2 cellular contexts compared by ENCODE assay signal in the genomic region with DNA sequence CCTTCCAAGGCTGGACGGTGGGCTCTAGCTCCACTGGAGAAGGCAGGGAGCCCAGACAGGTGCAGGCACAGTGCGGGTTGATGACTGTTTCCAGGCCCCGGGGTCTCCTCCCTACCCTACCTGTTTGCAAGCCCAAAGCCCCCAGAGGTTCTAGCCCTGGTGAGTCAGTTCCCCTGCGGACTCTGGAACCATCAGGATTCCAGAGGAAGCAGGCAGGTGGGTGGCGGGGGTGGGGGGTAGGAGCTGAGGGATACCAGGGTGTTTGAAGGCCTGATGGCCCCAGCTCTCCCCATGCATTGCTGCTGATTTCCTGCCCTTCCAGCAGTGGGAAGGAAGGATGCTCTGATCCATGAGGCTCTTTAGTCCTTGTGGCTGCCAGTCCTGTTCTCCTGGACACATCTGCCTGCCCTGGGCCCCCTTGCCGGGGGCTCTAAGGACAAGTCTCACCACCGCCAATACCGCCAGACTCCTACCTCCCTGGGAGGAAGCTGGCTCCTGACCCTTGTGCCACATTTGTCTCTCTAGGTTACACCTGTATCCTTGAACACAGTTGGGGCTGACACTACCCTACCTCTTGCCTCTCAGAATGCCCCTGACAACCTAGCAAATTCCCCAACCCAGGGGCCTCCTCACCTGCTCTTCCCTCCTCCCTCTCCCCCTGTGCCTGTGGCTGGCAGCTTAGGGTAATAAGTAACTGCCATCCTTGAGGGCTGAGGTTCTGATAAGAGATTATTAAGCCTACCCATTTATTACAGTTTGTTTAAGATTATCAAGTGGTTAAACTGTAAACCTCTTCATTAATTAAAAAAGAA.
A peak's percentile ranks its signal among the peaks of the same experiment; 100 is the strongest.
TF ChIP-seq lines count a peak whose summit lies in the region.

No MANE protein-coding gene starts in this region.

TF ChIP-seq in liver, 16 proteins besides CTCF, POLR2A, EP300 and RAD21:
- TF ChIP-seq NR2F2 (IDR thresholded peaks at IDR 0.05), result no peak
- TF ChIP-seq RXRA (IDR thresholded peaks at IDR 0.05), result no peak
- no peak for TF ChIP-seq SP1 (IDR thresholded peaks at IDR 0.05)
- TF ChIP-seq, protein P1, sequence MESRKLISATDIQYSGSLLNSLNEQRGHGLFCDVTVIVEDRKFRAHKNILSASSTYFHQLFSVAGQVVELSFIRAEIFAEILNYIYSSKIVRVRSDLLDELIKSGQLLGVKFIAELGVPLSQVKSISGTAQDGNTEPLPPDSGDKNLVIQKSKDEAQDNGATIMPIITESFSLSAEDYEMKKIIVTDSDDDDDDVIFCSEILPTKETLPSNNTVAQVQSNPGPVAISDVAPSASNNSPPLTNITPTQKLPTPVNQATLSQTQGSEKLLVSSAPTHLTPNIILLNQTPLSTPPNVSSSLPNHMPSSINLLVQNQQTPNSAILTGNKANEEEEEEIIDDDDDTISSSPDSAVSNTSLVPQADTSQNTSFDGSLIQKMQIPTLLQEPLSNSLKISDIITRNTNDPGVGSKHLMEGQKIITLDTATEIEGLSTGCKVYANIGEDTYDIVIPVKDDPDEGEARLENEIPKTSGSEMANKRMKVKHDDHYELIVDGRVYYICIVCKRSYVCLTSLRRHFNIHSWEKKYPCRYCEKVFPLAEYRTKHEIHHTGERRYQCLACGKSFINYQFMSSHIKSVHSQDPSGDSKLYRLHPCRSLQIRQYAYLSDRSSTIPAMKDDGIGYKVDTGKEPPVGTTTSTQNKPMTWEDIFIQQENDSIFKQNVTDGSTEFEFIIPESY (IDR thresholded peaks at IDR 0.05), result no peak
- no peak for TF ChIP-seq YY1 (IDR thresholded peaks at IDR 0.05)
- TF ChIP-seq JUND (IDR thresholded peaks at IDR 0.05), result no peak
- TF ChIP-seq, protein P2, sequence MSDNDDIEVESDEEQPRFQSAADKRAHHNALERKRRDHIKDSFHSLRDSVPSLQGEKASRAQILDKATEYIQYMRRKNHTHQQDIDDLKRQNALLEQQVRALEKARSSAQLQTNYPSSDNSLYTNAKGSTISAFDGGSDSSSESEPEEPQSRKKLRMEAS (IDR thresholded peaks at IDR 0.05), result no peak
- TF ChIP-seq GABPA (IDR thresholded peaks at IDR 0.05 in 1 of 2, conservative IDR thresholded peaks at IDR 0.05 in 1 of 2), result no peak
- TF ChIP-seq FOXA2 (IDR thresholded peaks at IDR 0.05), result no peak
- no peak for TF ChIP-seq HNF4A (conservative IDR thresholded peaks at IDR 0.05)
- TF ChIP-seq, protein P3, sequence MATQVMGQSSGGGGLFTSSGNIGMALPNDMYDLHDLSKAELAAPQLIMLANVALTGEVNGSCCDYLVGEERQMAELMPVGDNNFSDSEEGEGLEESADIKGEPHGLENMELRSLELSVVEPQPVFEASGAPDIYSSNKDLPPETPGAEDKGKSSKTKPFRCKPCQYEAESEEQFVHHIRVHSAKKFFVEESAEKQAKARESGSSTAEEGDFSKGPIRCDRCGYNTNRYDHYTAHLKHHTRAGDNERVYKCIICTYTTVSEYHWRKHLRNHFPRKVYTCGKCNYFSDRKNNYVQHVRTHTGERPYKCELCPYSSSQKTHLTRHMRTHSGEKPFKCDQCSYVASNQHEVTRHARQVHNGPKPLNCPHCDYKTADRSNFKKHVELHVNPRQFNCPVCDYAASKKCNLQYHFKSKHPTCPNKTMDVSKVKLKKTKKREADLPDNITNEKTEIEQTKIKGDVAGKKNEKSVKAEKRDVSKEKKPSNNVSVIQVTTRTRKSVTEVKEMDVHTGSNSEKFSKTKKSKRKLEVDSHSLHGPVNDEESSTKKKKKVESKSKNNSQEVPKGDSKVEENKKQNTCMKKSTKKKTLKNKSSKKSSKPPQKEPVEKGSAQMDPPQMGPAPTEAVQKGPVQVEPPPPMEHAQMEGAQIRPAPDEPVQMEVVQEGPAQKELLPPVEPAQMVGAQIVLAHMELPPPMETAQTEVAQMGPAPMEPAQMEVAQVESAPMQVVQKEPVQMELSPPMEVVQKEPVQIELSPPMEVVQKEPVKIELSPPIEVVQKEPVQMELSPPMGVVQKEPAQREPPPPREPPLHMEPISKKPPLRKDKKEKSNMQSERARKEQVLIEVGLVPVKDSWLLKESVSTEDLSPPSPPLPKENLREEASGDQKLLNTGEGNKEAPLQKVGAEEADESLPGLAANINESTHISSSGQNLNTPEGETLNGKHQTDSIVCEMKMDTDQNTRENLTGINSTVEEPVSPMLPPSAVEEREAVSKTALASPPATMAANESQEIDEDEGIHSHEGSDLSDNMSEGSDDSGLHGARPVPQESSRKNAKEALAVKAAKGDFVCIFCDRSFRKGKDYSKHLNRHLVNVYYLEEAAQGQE (IDR thresholded peaks at IDR 0.05), result no peak
- no peak for TF ChIP-seq TAF1 (conservative IDR thresholded peaks at IDR 0.05)
- TF ChIP-seq, protein P4, sequence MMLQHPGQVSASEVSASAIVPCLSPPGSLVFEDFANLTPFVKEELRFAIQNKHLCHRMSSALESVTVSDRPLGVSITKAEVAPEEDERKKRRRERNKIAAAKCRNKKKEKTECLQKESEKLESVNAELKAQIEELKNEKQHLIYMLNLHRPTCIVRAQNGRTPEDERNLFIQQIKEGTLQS (IDR thresholded peaks at IDR 0.05), result no peak
- TF ChIP-seq HNF4G (IDR thresholded peaks at IDR 0.05), result no peak
- TF ChIP-seq EGR1 (IDR thresholded peaks at IDR 0.05; ENCODE audit: low read depth in 2 of 2), result no peak
- no peak for TF ChIP-seq FOXA1 (IDR thresholded peaks at IDR 0.05)

TF ChIP-seq in K562, 482 proteins besides CTCF, POLR2A, EP300 and RAD21:
- TF ChIP-seq, protein P5, sequence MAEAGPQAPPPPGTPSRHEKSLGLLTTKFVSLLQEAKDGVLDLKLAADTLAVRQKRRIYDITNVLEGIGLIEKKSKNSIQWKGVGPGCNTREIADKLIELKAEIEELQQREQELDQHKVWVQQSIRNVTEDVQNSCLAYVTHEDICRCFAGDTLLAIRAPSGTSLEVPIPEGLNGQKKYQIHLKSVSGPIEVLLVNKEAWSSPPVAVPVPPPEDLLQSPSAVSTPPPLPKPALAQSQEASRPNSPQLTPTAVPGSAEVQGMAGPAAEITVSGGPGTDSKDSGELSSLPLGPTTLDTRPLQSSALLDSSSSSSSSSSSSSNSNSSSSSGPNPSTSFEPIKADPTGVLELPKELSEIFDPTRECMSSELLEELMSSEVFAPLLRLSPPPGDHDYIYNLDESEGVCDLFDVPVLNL (CRISPR knock-in tag; IDR thresholded peaks at IDR 0.05; ENCODE audit: low read depth), result no peak
- TF ChIP-seq, protein P1 (CRISPR knock-in tag; IDR thresholded peaks at IDR 0.05), result peak; percentile 52; the same call in 1 of the 2 replicates
